1 cellular context compared by ENCODE assay signal in genomic region chr16:27228621-27229501, GRCh38.
TF ChIP-seq lines count a peak whose summit lies in the region.

No MANE protein-coding gene starts in this region.

TF ChIP-seq in K562, 482 proteins besides CTCF, POLR2A, EP300 and RAD21 (continued from another document and continues in another):
- TF ChIP-seq ARID3A (IDR thresholded peaks at IDR 0.05; ENCODE audit: borderline replicate concordance, low read depth, low read length) (no peak), FOXP1 (CRISPR knock-in tag; IDR thresholded peaks at IDR 0.05) (no peak), NFATC3 (IDR thresholded peaks at IDR 0.05) (no peak), YY1 (IDR thresholded peaks at IDR 0.05; ENCODE audit: borderline replicate concordance in 1 of 3, control insufficient read depth in 1 of 3, extremely low read depth in 1 of 3, insufficient read depth in 3 of 3, insufficient read length in 1 of 3, insufficient replicate concordance in 2 of 3, low read depth in 1 of 3, low read length in 2 of 3) (no peak), RUNX1 (IDR thresholded peaks at IDR 0.05; ENCODE audit: low read depth) (no peak), ESRRA (IDR thresholded peaks at IDR 0.05; ENCODE audit: borderline replicate concordance, low read depth) (no peak), SPI1 (IDR thresholded peaks at IDR 0.05; ENCODE audit: borderline replicate concordance, low read depth, low read length) (peak; percentile 77), CC2D1A (IDR thresholded peaks at IDR 0.05) (no peak), SIN3A (IDR thresholded peaks at IDR 0.05; ENCODE audit: borderline replicate concordance in 2 of 2, control insufficient read depth in 1 of 2, low read depth in 2 of 2, low read length in 2 of 2) (peak in 1 of 2 experiments; percentile 50; a peak in 1 of 4 replicates), NFE2 (IDR thresholded peaks at IDR 0.05; ENCODE audit: low read depth) (no peak), ILF3 (IDR thresholded peaks at IDR 0.05; ENCODE audit: borderline replicate concordance) (no peak), FOXK2 (conservative IDR thresholded peaks at IDR 0.05 in 1 of 2, IDR thresholded peaks at IDR 0.05 in 1 of 2; ENCODE audit: low read depth in 2 of 2) (peak; percentile 86 to 94), CTBP1 (IDR thresholded peaks at IDR 0.05; ENCODE audit: borderline replicate concordance) (peak; percentile 24; the same call in 1 of the 2 replicates), CEBPB (tag; IDR thresholded peaks at IDR 0.05) (no peak), ZBTB7A (IDR thresholded peaks at IDR 0.05; ENCODE audit: borderline replicate concordance, control insufficient read depth, low read depth, low read length) (no peak), CBFA2T2 (conservative IDR thresholded peaks at IDR 0.05) (peak; percentile 58), MCM2 (IDR thresholded peaks at IDR 0.05; ENCODE audit: low read depth) (no peak), PBX2 (CRISPR knock-in tag; IDR thresholded peaks at IDR 0.05; ENCODE audit: low read depth) (no peak), PBX2 (tag; conservative IDR thresholded peaks at IDR 0.05; ENCODE audit: low read depth) (no peak), ZNF174 (CRISPR knock-in tag; IDR thresholded peaks at IDR 0.05) (no peak), ZNF75A (CRISPR knock-in tag; IDR thresholded peaks at IDR 0.05) (peak; percentile 79), POLR2AphosphoS5 (IDR thresholded peaks at IDR 0.05; ENCODE audit: control insufficient read depth, insufficient read depth, low read depth, low read length) (no peak), NR2C1 (IDR thresholded peaks at IDR 0.05) (no peak), NR2C1 (tag; IDR thresholded peaks at IDR 0.05) (no peak), TEAD4 (IDR thresholded peaks at IDR 0.05; ENCODE audit: low read length) (peak; percentile 33; the same call in 1 of the 2 replicates), TEAD4 (CRISPR knock-in tag; IDR thresholded peaks at IDR 0.05; ENCODE audit: borderline replicate concordance) (no peak), ZNF212 (CRISPR knock-in tag; IDR thresholded peaks at IDR 0.05) (no peak), TBP (optimal IDR thresholded peaks at IDR 0.05; ENCODE audit: low read depth, low read length) (no peak), ZNF511 (CRISPR knock-in tag; IDR thresholded peaks at IDR 0.05) (no peak), SMAD3 (CRISPR knock-in tag; conservative IDR thresholded peaks at IDR 0.05) (no peak), RFX5 (IDR thresholded peaks at IDR 0.05; ENCODE audit: low read depth, low read length) (no peak), ZNF445 (CRISPR knock-in tag; IDR thresholded peaks at IDR 0.05; ENCODE audit: low read depth) (no peak), HNRNPUL1 (IDR thresholded peaks at IDR 0.05; ENCODE audit: low read length) (no peak), HMGN3 (IDR thresholded peaks at IDR 0.05; ENCODE audit: borderline replicate concordance, extremely low read depth, insufficient read length, low read depth, low read length) (no peak), L3MBTL2 (IDR thresholded peaks at IDR 0.05) (no peak), ETV1 (tag; conservative IDR thresholded peaks at IDR 0.05; ENCODE audit: low read depth) (peak; percentile 47; the same call in 1 of the 2 replicates), MXI1 (IDR thresholded peaks at IDR 0.05; ENCODE audit: low read depth, low read length) (no peak), TCF7L2 (IDR thresholded peaks at IDR 0.05; ENCODE audit: low read depth, low read length) (peak; percentile 74; the same call in 1 of the 2 replicates), ZNF551 (CRISPR knock-in tag; IDR thresholded peaks at IDR 0.05) (no peak), ARHGAP35 (IDR thresholded peaks at IDR 0.05; ENCODE audit: partially characterized antibody) (no peak), PHF20 (IDR thresholded peaks at IDR 0.05; ENCODE audit: partially characterized antibody) (no peak), ZNF282 (CRISPR knock-in tag; IDR thresholded peaks at IDR 0.05) (no peak), CREM (IDR thresholded peaks at IDR 0.05; ENCODE audit: low read depth) (0 out of 2 replicates have a peak, but pooled peaks have one; percentile 16), ZNF324 (CRISPR knock-in tag; IDR thresholded peaks at IDR 0.05) (no peak), ATF2 (CRISPR knock-in tag; IDR thresholded peaks at IDR 0.05) (no peak), CREBBP (IDR thresholded peaks at IDR 0.05; ENCODE audit: low read depth, low read length) (no peak), GTF2E2 (tag; IDR thresholded peaks at IDR 0.05) (no peak), MTA2 (IDR thresholded peaks at IDR 0.05; ENCODE audit: low read depth) (no peak), WHSC1 (IDR thresholded peaks at IDR 0.05; ENCODE audit: low read length) (no peak), SMARCA4 (IDR thresholded peaks at IDR 0.05) (no peak), SOX6 (IDR thresholded peaks at IDR 0.05) (peak; percentile 30; the same call in 1 of the 2 replicates), ZNF431 (CRISPR knock-in tag; IDR thresholded peaks at IDR 0.05) (no peak), CBFA2T3 (IDR thresholded peaks at IDR 0.05) (peak; percentile 64)
- TF ChIP-seq, protein P1, sequence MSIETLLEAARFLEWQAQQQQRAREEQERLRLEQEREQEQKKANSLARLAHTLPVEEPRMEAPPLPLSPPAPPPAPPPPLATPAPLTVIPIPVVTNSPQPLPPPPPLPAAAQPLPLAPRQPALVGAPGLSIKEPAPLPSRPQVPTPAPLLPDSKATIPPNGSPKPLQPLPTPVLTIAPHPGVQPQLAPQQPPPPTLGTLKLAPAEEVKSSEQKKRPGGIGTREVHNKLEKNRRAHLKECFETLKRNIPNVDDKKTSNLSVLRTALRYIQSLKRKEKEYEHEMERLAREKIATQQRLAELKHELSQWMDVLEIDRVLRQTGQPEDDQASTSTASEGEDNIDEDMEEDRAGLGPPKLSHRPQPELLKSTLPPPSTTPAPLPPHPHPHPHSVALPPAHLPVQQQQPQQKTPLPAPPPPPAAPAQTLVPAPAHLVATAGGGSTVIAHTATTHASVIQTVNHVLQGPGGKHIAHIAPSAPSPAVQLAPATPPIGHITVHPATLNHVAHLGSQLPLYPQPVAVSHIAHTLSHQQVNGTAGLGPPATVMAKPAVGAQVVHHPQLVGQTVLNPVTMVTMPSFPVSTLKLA (conservative IDR thresholded peaks at IDR 0.05) = peak in 1 of 2 experiments; percentile 42; a peak in 2 of 4 replicates
- TF ChIP-seq, protein P2, sequence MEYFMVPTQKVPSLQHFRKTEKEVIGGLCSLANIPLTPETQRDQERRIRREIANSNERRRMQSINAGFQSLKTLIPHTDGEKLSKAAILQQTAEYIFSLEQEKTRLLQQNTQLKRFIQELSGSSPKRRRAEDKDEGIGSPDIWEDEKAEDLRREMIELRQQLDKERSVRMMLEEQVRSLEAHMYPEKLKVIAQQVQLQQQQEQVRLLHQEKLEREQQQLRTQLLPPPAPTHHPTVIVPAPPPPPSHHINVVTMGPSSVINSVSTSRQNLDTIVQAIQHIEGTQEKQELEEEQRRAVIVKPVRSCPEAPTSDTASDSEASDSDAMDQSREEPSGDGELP (CRISPR knock-in tag; IDR thresholded peaks at IDR 0.05; ENCODE audit: borderline replicate concordance) = peak; percentile 96
- TF ChIP-seq, protein P3, sequence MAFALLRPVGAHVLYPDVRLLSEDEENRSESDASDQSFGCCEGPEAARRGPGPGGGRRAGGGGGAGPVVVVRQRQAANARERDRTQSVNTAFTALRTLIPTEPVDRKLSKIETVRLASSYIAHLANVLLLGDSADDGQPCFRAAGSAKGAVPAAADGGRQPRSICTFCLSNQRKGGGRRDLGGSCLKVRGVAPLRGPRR (CRISPR knock-in tag; IDR thresholded peaks at IDR 0.05) = no peak
- TF ChIP-seq, protein P4, sequence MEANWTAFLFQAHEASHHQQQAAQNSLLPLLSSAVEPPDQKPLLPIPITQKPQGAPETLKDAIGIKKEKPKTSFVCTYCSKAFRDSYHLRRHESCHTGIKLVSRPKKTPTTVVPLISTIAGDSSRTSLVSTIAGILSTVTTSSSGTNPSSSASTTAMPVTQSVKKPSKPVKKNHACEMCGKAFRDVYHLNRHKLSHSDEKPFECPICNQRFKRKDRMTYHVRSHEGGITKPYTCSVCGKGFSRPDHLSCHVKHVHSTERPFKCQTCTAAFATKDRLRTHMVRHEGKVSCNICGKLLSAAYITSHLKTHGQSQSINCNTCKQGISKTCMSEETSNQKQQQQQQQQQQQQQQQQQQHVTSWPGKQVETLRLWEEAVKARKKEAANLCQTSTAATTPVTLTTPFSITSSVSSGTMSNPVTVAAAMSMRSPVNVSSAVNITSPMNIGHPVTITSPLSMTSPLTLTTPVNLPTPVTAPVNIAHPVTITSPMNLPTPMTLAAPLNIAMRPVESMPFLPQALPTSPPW (CRISPR knock-in tag; IDR thresholded peaks at IDR 0.05) = peak; percentile 30; the same call in 1 of the 2 replicates
- TF ChIP-seq, protein P5, sequence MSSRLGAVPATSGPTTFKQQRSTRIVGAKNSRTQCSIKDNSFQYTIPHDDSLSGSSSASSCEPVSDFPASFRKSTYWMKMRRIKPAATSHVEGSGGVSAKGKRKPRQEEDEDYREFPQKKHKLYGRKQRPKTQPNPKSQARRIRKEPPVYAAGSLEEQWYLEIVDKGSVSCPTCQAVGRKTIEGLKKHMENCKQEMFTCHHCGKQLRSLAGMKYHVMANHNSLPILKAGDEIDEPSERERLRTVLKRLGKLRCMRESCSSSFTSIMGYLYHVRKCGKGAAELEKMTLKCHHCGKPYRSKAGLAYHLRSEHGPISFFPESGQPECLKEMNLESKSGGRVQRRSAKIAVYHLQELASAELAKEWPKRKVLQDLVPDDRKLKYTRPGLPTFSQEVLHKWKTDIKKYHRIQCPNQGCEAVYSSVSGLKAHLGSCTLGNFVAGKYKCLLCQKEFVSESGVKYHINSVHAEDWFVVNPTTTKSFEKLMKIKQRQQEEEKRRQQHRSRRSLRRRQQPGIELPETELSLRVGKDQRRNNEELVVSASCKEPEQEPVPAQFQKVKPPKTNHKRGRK (tag; IDR thresholded peaks at IDR 0.05) = no peak
- TF ChIP-seq, protein P6, sequence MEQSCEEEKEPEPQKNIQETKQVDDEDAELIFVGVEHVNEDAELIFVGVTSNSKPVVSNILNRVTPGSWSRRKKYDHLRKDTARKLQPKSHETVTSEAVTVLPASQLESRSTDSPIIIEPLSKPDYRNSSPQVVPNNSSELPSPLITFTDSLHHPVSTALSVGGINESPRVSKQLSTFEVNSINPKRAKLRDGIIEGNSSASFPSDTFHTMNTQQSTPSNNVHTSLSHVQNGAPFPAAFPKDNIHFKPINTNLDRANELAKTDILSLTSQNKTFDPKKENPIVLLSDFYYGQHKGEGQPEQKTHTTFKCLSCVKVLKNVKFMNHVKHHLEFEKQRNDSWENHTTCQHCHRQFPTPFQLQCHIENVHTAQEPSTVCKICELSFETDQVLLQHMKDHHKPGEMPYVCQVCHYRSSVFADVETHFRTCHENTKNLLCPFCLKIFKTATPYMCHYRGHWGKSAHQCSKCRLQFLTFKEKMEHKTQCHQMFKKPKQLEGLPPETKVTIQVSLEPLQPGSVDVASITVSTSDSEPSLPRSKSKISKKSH (CRISPR knock-in tag; IDR thresholded peaks at IDR 0.05) = no peak
